1 cellular context compared by ENCODE assay signal in the genomic region with DNA sequence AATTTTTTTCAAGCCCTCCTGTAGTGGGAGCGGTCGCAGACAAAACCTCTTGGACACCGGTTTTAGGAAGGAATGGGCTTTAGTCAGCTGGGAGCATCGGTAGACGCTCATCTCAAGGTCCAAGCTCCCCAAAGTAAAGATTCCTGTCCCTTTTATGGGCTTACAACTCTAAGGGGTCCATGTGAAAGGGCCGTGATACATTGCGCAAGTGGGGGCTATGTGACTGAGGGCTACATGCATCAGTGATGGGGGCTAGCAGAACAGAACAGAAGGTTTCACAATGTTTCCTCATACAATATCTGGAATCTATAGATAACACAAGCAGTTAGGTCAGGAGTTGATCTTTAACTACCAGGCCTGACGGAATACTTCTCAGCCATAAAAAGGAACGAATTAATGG.
TF ChIP-seq lines count a peak whose summit lies in the region.

No MANE protein-coding gene starts in this region.

TF ChIP-seq in WTC11, 78 proteins besides CTCF, POLR2A, EP300 and RAD21 (continued from another document):
- TF ChIP-seq, protein P1, sequence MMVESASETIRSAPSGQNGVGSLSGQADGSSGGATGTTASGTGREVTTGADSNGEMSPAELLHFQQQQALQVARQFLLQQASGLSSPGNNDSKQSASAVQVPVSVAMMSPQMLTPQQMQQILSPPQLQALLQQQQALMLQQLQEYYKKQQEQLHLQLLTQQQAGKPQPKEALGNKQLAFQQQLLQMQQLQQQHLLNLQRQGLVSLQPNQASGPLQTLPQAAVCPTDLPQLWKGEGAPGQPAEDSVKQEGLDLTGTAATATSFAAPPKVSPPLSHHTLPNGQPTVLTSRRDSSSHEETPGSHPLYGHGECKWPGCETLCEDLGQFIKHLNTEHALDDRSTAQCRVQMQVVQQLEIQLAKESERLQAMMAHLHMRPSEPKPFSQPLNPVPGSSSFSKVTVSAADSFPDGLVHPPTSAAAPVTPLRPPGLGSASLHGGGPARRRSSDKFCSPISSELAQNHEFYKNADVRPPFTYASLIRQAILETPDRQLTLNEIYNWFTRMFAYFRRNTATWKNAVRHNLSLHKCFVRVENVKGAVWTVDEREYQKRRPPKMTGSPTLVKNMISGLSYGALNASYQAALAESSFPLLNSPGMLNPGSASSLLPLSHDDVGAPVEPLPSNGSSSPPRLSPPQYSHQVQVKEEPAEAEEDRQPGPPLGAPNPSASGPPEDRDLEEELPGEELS (CRISPR knock-in tag; IDR thresholded peaks at IDR 0.05), result no peak
- TF ChIP-seq ESRRA (CRISPR knock-in tag; IDR thresholded peaks at IDR 0.05; ENCODE audit: borderline replicate concordance), result no peak
- TF ChIP-seq, protein P2, sequence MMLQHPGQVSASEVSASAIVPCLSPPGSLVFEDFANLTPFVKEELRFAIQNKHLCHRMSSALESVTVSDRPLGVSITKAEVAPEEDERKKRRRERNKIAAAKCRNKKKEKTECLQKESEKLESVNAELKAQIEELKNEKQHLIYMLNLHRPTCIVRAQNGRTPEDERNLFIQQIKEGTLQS (CRISPR knock-in tag; conservative IDR thresholded peaks at IDR 0.05), result no peak
- no peak for TF ChIP-seq TEAD4 (CRISPR knock-in tag; IDR thresholded peaks at IDR 0.05)
- no peak for TF ChIP-seq TP53 (CRISPR knock-in tag; IDR thresholded peaks at IDR 0.05)
- TF ChIP-seq, protein P3, sequence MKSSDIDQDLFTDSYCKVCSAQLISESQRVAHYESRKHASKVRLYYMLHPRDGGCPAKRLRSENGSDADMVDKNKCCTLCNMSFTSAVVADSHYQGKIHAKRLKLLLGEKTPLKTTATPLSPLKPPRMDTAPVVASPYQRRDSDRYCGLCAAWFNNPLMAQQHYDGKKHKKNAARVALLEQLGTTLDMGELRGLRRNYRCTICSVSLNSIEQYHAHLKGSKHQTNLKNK (CRISPR knock-in tag; IDR thresholded peaks at IDR 0.05), result no peak
- TF ChIP-seq, protein P4, sequence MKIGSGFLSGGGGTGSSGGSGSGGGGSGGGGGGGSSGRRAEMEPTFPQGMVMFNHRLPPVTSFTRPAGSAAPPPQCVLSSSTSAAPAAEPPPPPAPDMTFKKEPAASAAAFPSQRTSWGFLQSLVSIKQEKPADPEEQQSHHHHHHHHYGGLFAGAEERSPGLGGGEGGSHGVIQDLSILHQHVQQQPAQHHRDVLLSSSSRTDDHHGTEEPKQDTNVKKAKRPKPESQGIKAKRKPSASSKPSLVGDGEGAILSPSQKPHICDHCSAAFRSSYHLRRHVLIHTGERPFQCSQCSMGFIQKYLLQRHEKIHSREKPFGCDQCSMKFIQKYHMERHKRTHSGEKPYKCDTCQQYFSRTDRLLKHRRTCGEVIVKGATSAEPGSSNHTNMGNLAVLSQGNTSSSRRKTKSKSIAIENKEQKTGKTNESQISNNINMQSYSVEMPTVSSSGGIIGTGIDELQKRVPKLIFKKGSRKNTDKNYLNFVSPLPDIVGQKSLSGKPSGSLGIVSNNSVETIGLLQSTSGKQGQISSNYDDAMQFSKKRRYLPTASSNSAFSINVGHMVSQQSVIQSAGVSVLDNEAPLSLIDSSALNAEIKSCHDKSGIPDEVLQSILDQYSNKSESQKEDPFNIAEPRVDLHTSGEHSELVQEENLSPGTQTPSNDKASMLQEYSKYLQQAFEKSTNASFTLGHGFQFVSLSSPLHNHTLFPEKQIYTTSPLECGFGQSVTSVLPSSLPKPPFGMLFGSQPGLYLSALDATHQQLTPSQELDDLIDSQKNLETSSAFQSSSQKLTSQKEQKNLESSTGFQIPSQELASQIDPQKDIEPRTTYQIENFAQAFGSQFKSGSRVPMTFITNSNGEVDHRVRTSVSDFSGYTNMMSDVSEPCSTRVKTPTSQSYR (CRISPR knock-in tag; IDR thresholded peaks at IDR 0.05), result no peak
- TF ChIP-seq ZNF396 (CRISPR knock-in tag; IDR thresholded peaks at IDR 0.05; ENCODE audit: borderline replicate concordance), result no peak
- TF ChIP-seq OVOL2 (CRISPR knock-in tag; IDR thresholded peaks at IDR 0.05; ENCODE audit: borderline replicate concordance), result no peak
